ENCODE assay signal across 1 cellular context in genomic region chr16:67226295-67226803, GRCh38.
TF ChIP-seq lines count a peak whose summit lies in the region.

No MANE protein-coding gene starts in this region.

TF ChIP-seq in HEK293, 187 proteins besides CTCF, POLR2A, EP300 and RAD21 (continued from another document):
- peak; percentile 66; the same call in 1 of the 2 replicates for TF ChIP-seq ZBTB48 (tag by site-specific recombination; IDR thresholded peaks at IDR 0.05)
- TF ChIP-seq PRDM10 (tag by site-specific recombination; IDR thresholded peaks at IDR 0.05), result peak; percentile 67; the same call in 1 of the 2 replicates
- 0 out of 2 replicates have a peak, but pooled peaks have one; percentile 28 for TF ChIP-seq ZBTB20 (tag by site-specific recombination; IDR thresholded peaks at IDR 0.05)
- no peak for TF ChIP-seq ZNF785 (tag by site-specific recombination; IDR thresholded peaks at IDR 0.05)
- TF ChIP-seq ZNF76 (tag by site-specific recombination; IDR thresholded peaks at IDR 0.05; ENCODE audit: borderline replicate concordance, low read depth), result no peak
